ENCODE assay signal across 32 cellular contexts in genomic region chr11:132395434-132395833, GRCh38.
"Had no signal": no experiment of that assay in that cellular context is flagged by ENCODE, and none has a peak within 500 bp of the region (broad histone marks: within the 10 kb centered on the region; RNA-seq: fewer than 3 reads in every experiment).

No MANE protein-coding gene starts in this region.

- H3K4me3 ChIP-seq: adrenal gland, body of pancreas, breast epithelium had no signal

- H3K36me3 ChIP-seq: adrenal gland, brain microvascular endothelial cell, breast epithelium had no signal

- H3K4me1 ChIP-seq: adrenal gland, body of pancreas, breast epithelium had no signal

- ATAC-seq: activated CD8-positive, alpha-beta T cell treated with anti-CD3 and anti-CD28 coated beads for 36 hours; activated naive CD4-positive, alpha-beta T cell treated with anti-CD3 and anti-CD28 coated beads, Interleukin-2, amount 50 U/mL, for 72 hours; activated T-cell treated with anti-CD3 and anti-CD28 coated beads, Interleukin-2, amount 50 U/mL, for 4 hours; activated T-cell treated with anti-CD3 and anti-CD28 coated beads, Interleukin-2, amount 50 U/mL, for 72 hours; activated T-helper 17 cell treated with anti-CD3 and anti-CD28 coated beads, Interleukin-2, amount 50 U/mL, for 72 hours; body of pancreas had no signal

- DNase-seq: activated B cell treated with CpG ODN at 0.5 μM for 24 hours; activated CD4-positive, alpha-beta memory T cell treated with anti-CD3 and anti-CD28 coated beads for 36 hours; activated CD4-positive, alpha-beta T cell treated with anti-CD3 and anti-CD28 coated beads for 4 hours; activated CD4-positive, alpha-beta T cell treated with anti-CD3 and anti-CD28 coated beads, Interleukin-2, amount 10 ng/mL, durations not matched to agents 24 days and 14 days; activated CD4-positive, alpha-beta T cell treated with anti-CD3 and anti-CD28 coated beads, Interleukin-2, amount 50 U/mL, for 1 hour; activated CD4-positive, alpha-beta T cell treated with anti-CD3 and anti-CD28 coated beads, Interleukin-2, amount 50 U/mL, for 4 hours; activated CD4-positive, CD25-positive, alpha-beta regulatory T cell treated with anti-CD3 and anti-CD28 coated beads, Interleukin-2, amount 50 U/mL, for 72 hours; activated CD8-positive, alpha-beta memory T cell treated with anti-CD3 and anti-CD28 coated beads, Interleukin-2, amount 50 U/mL, for 4 hours; activated CD8-positive, alpha-beta T cell treated with anti-CD3 and anti-CD28 coated beads for 36 hours; activated effector memory CD4-positive, alpha-beta T cell treated with anti-CD3 and anti-CD28 coated beads, Interleukin-2, amount 50 U/mL, for 16 hours; activated gamma-delta T cell treated with Interleukin-2 at 50 U/mL for 16 hours; activated naive CD4-positive, alpha-beta T cell; activated naive CD4-positive, alpha-beta T cell treated with anti-CD3 and anti-CD28 coated beads for 36 hours; activated naive CD4-positive, alpha-beta T cell treated with anti-CD3 and anti-CD28 coated beads, Interleukin-2, amount 50 U/mL, for 16 hours; activated naive CD8-positive, alpha-beta T cell treated with anti-CD3 and anti-CD28 coated beads for 36 hours; activated T-cell treated with anti-CD3 and anti-CD28 coated beads for 4 hours; activated T-cell treated with anti-CD3 and anti-CD28 coated beads, Interleukin-2, amount 50 U/mL, for 1 hour; activated T-cell treated with anti-CD3 and anti-CD28 coated beads, Interleukin-2, amount 50 U/mL, for 4 hours; activated T-cell treated with anti-CD3 and anti-CD28 coated beads, Interleukin-2, amount 50 U/mL, for 72 hours; adrenal gland; amniotic stem cell; aorta; body of pancreas; brain microvascular endothelial cell; central memory CD4-positive, alpha-beta T cell; T-helper 1 cell; T-helper 2 cell; T-helper 9 cell had no signal

- H3K27me3 ChIP-seq: adrenal gland, body of pancreas, brain microvascular endothelial cell had no signal

- H3K27ac ChIP-seq: adrenal gland, body of pancreas, brain microvascular endothelial cell, breast epithelium, VCaP had no signal

- H3K9me3 ChIP-seq: adrenal gland, body of pancreas had no signal
